Comparison of ENCODE assay signal across 26 cellular contexts in genomic region chr10:51770719-51771118, GRCh38.
A peak's percentile ranks its signal among the peaks of the same experiment; 100 is the strongest.
DNase-seq lines count a peak whose midpoint lies in the region; TF ChIP-seq lines count a peak whose summit lies in the region.
"Had no signal": no experiment of that assay in that cellular context is flagged by ENCODE, and none has a peak within 500 bp of the region (broad histone marks: within the 10 kb centered on the region; RNA-seq: fewer than 3 reads in every experiment).

No MANE protein-coding gene starts in this region.

- H3K4me3 Mint-ChIP-seq in CD8-positive, alpha-beta memory T cell, result no peak overlapping the region
- no peak overlapping the region for H3K4me3 Mint-ChIP-seq in osteocyte (ENCODE audit: unreplicated experiment)
- H3K4me3 Mint-ChIP-seq: activated CD8-positive, alpha-beta memory T cell treated with anti-CD3 and anti-CD28 coated beads, Interleukin-2, amount 10 ng/mL, durations not matched to agents 7 days and 5 days; activated naive CD4-positive, alpha-beta T cell treated with anti-CD3 and anti-CD28 coated beads, Interleukin-2, amount 10 ng/mL, durations not matched to agents 7 days and 5 days; activated T-cell treated with anti-CD3 and anti-CD28 coated beads, Interleukin-2, amount 50 U/mL, for 72 hours; CD4-positive, CD25-positive, alpha-beta regulatory T cell; endodermal cell; naive B cell; stimulated activated naive B cell treated with anti-CD40 and anti-IgM and Interleukin-4, amounts not matched to agents 10 μg/mL and 1 μg/mL and 100 μg/mL, for 72 hours had no signal

- no peaks in the 10 kb centered on the region for H3K4me1 ChIP-seq in CD8-positive, alpha-beta memory T cell (ENCODE audit: insufficient read depth, low read length)
- H3K4me1 ChIP-seq: testis had no signal

- POLR2A ChIA-PET in CD8-positive, alpha-beta memory T cell (lab: Charles Lee), result no interaction called here

- no peak overlapping the region for H3K27ac Mint-ChIP-seq in CD8-positive, alpha-beta memory T cell
- H3K27ac Mint-ChIP-seq in osteocyte (ENCODE audit: unreplicated experiment), result no peak overlapping the region
- H3K27ac Mint-ChIP-seq: activated CD8-positive, alpha-beta memory T cell treated with anti-CD3 and anti-CD28 coated beads, Interleukin-2, amount 10 ng/mL, durations not matched to agents 7 days and 5 days; activated naive CD4-positive, alpha-beta T cell treated with anti-CD3 and anti-CD28 coated beads, Interleukin-2, amount 10 ng/mL, durations not matched to agents 7 days and 5 days; activated T-cell treated with anti-CD3 and anti-CD28 coated beads, Interleukin-2, amount 50 U/mL, for 72 hours; CD4-positive, CD25-positive, alpha-beta regulatory T cell; endodermal cell; naive B cell; stimulated activated naive B cell treated with anti-CD40 and anti-IgM and Interleukin-4, amounts not matched to agents 10 μg/mL and 1 μg/mL and 100 μg/mL, for 72 hours had no signal

- H3K27ac ChIP-seq in CD8-positive, alpha-beta memory T cell (ENCODE audit: low read depth, low read length), result no peak overlapping the region
- H3K27ac ChIP-seq: cardiac muscle cell, testis, VCaP had no signal

- CTCF ChIA-PET in CD8-positive, alpha-beta memory T cell (lab: Charles Lee), result no interaction called here

- peaks cover 2 to 12% (median 5%) of the 10 kb centered on the region in 5 donors for H3K9me3 Mint-ChIP-seq in CD8-positive, alpha-beta memory T cell
- H3K9me3 Mint-ChIP-seq in osteocyte (ENCODE audit: unreplicated experiment), result peaks cover 8% of the 10 kb centered on the region

- H3K36me3 Mint-ChIP-seq in CD8-positive, alpha-beta memory T cell, result peaks cover 0 to 5% (median 0%) of the 10 kb centered on the region in 3 donors
- H3K36me3 Mint-ChIP-seq in osteocyte (ENCODE audit: unreplicated experiment), result no peaks in the 10 kb centered on the region
- H3K36me3 Mint-ChIP-seq: activated CD8-positive, alpha-beta memory T cell treated with anti-CD3 and anti-CD28 coated beads, Interleukin-2, amount 10 ng/mL, durations not matched to agents 7 days and 5 days; activated naive CD4-positive, alpha-beta T cell treated with anti-CD3 and anti-CD28 coated beads, Interleukin-2, amount 10 ng/mL, durations not matched to agents 7 days and 5 days; CD4-positive, CD25-positive, alpha-beta regulatory T cell; naive B cell; stimulated activated naive B cell treated with anti-CD40 and anti-IgM and Interleukin-4, amounts not matched to agents 10 μg/mL and 1 μg/mL and 100 μg/mL, for 72 hours had no signal

- no peaks in the 10 kb centered on the region for H3K9me3 ChIP-seq in CD8-positive, alpha-beta memory T cell (ENCODE audit: low read length)
- H3K9me3 ChIP-seq: MG63, testis had no signal

- peaks cover 5 to 6% of the 10 kb centered on the region in 2 donors for H3K27me3 Mint-ChIP-seq in CD8-positive, alpha-beta memory T cell
- H3K27me3 Mint-ChIP-seq in osteocyte (ENCODE audit: unreplicated experiment), result no peaks in the 10 kb centered on the region
- H3K27me3 Mint-ChIP-seq: activated naive CD4-positive, alpha-beta T cell treated with anti-CD3 and anti-CD28 coated beads, Interleukin-2, amount 10 ng/mL, durations not matched to agents 7 days and 5 days had no signal

- no peak for TF ChIP-seq CTCF in LNCaP clone FGC (IDR thresholded peaks at IDR 0.05; ENCODE audit: control insufficient read depth, extremely low read depth, insufficient read depth)
- no peak for TF ChIP-seq CTCF in choroid plexus epithelial cell (conservative IDR thresholded peaks at IDR 0.05; ENCODE audit: low read depth, low read length)
- no peak for TF ChIP-seq CTCF in osteocyte (IDR thresholded peaks at IDR 0.05)

- DNase-seq in DMS53 (lab: John Stamatoyannopoulos, UW) (peak; percentile 53), LNCaP clone FGC (ENCODE audit: low read depth) (peak; percentile 26), choroid plexus epithelial cell (ENCODE audit: low read depth) (peak; percentile 45), iris pigment epithelial cell (ENCODE audit: low read depth) (peak; percentile 6), osteocyte (ENCODE audit: extremely low spot score, unreplicated experiment) (no peak), NCI-H1105 (lab: John Stamatoyannopoulos, UW) (no peak)
- no peak for DNase-seq in CD8-positive, alpha-beta memory T cell
- DNase-seq: activated CD4-positive, alpha-beta T cell treated with anti-CD3 and anti-CD28 coated beads, Interleukin-2, amount 50 U/mL, for 1 hour; activated CD8-positive, alpha-beta memory T cell treated with anti-CD3 and anti-CD28 coated beads, Interleukin-2, amount 10 ng/mL, durations not matched to agents 7 days and 5 days; activated naive CD4-positive, alpha-beta T cell treated with anti-CD3 and anti-CD28 coated beads, Interleukin-2, amount 10 ng/mL, durations not matched to agents 7 days and 5 days; activated T-cell treated with anti-CD3 and anti-CD28 coated beads, Interleukin-2, amount 50 U/mL, for 72 hours; CD4-positive, CD25-positive, alpha-beta regulatory T cell; endodermal cell; mesendoderm; MG63; naive B cell; NCI-H1694; NCI-H2171; NCI-H526; retina; stimulated activated CD4-positive, alpha-beta T cell treated with anti-CD3 and anti-CD28 coated beads, Interleukin-12 subunit alpha, Interleukin-12 subunit beta, amount 100 ng/mL, for 4 hours; stimulated activated CD4-positive, alpha-beta T cell treated with anti-CD3 and anti-CD28 coated beads, Interleukin-4, amount 100 ng/mL, for 24 hours; stimulated activated naive B cell treated with anti-CD40 and anti-IgM and Interleukin-4, amounts not matched to agents 10 μg/mL and 1 μg/mL and 100 μg/mL, for 72 hours; testis had no signal

- no peaks in the 10 kb centered on the region for H3K36me3 ChIP-seq in CD8-positive, alpha-beta memory T cell (ENCODE audit: insufficient read depth, low read length)
- H3K36me3 ChIP-seq: cardiac muscle cell, MG63 had no signal

- H3K4me3 ChIP-seq in LNCaP clone FGC (ENCODE audit: low read depth, low read length), result no peak overlapping the region
- H3K4me3 ChIP-seq in choroid plexus epithelial cell (ENCODE audit: low read depth, low read length), result no peak overlapping the region
- no peak overlapping the region for H3K4me3 ChIP-seq in CD8-positive, alpha-beta memory T cell (ENCODE audit: low read length)
- H3K4me3 ChIP-seq: cardiac muscle cell, MG63, testis had no signal

- no peaks in the 10 kb centered on the region for H3K27me3 ChIP-seq in CD8-positive, alpha-beta memory T cell (ENCODE audit: insufficient read depth, low read length, poor library complexity, severe bottlenecking)
- H3K27me3 ChIP-seq: cardiac muscle cell, MG63, testis had no signal

- no peaks in the 10 kb centered on the region for H3K4me1 Mint-ChIP-seq in CD8-positive, alpha-beta memory T cell
- peaks cover 9% of the 10 kb centered on the region for H3K4me1 Mint-ChIP-seq in osteocyte (ENCODE audit: unreplicated experiment)
- H3K4me1 Mint-ChIP-seq: activated CD8-positive, alpha-beta memory T cell treated with anti-CD3 and anti-CD28 coated beads, Interleukin-2, amount 10 ng/mL, durations not matched to agents 7 days and 5 days; activated naive CD4-positive, alpha-beta T cell treated with anti-CD3 and anti-CD28 coated beads, Interleukin-2, amount 10 ng/mL, durations not matched to agents 7 days and 5 days; CD4-positive, CD25-positive, alpha-beta regulatory T cell; endodermal cell; naive B cell; stimulated activated naive B cell treated with anti-CD40 and anti-IgM and Interleukin-4, amounts not matched to agents 10 μg/mL and 1 μg/mL and 100 μg/mL, for 72 hours had no signal

Comparison
In these comparisons a context has a peak if more than half of its experiments do, and no peak if none do; other contexts are left out.
1. DNase-seq: peak in DMS53 (single experiment), LNCaP clone FGC (single experiment), choroid plexus epithelial cell (single experiment) and iris pigment epithelial cell (single experiment); none in CD8-positive, alpha-beta memory T cell (0 of 5), osteocyte (single experiment) and NCI-H1105 (single experiment).